In genomic region chr6:35670453-35670852, GRCh38 we compare ENCODE assay signal across 9 cellular contexts. TPM values are rescaled to one million over a fixed set of nuclear protein-coding genes. Genes with fewer than 3 reads are reported as not detected.
DNase-seq lines count a peak whose midpoint lies in the region; ATAC-seq and TF ChIP-seq lines count a peak whose summit lies in the region.
"Not testable (repeated sequence)": the region's sequence is repeated elsewhere in the genome, so short reads cannot be mapped to it uniquely, and the experiment has no call there.
"Had no signal": no experiment of that assay in that cellular context is flagged by ENCODE, and none has a peak within 500 bp of the region (broad histone marks: within the 10 kb centered on the region; RNA-seq: fewer than 3 reads in every experiment).

No MANE protein-coding gene starts in this region.

- not testable (repeated sequence) for H3K9me3 Mint-ChIP-seq in CD8-positive, alpha-beta memory T cell; activated CD4-positive, alpha-beta T cell treated with anti-CD3 and anti-CD28 coated beads, Interleukin-2, amount 10 ng/mL, durations not matched to agents 7 days and 5 days; activated T-helper 17 cell treated with anti-CD3 and anti-CD28 coated beads, Interleukin-2, amount 50 U/mL, for 72 hours; activated naive CD8-positive, alpha-beta T cell treated with anti-CD3 and anti-CD28 coated beads, Interleukin-2, amount 10 ng/mL, durations not matched to agents 7 days and 5 days; stimulated activated naive CD8-positive, alpha-beta T cell treated with anti-CD3 and anti-CD28 coated beads, Interleukin-15, Interleukin-2, amounts not matched to agents 100 ng/mL and 50 ng/mL, for 24 hours

- not testable (repeated sequence) for H3K36me3 Mint-ChIP-seq in CD8-positive, alpha-beta memory T cell; activated T-helper 17 cell treated with anti-CD3 and anti-CD28 coated beads, Interleukin-2, amount 50 U/mL, for 72 hours (ENCODE audit: low read depth); activated naive CD8-positive, alpha-beta T cell treated with anti-CD3 and anti-CD28 coated beads, Interleukin-2, amount 10 ng/mL, durations not matched to agents 7 days and 5 days; stimulated activated naive CD8-positive, alpha-beta T cell treated with anti-CD3 and anti-CD28 coated beads, Interleukin-15, Interleukin-2, amounts not matched to agents 100 ng/mL and 50 ng/mL, for 24 hours (ENCODE audit: low read depth)
- H3K36me3 Mint-ChIP-seq in activated CD4-positive, alpha-beta T cell treated with anti-CD3 and anti-CD28 coated beads, Interleukin-2, amount 10 ng/mL, durations not matched to agents 7 days and 5 days (ENCODE audit: low read depth): peaks cover 16% of the 10 kb centered on the region

- not testable (repeated sequence) for DNase-seq in CD8-positive, alpha-beta memory T cell; RWPE2 (ENCODE audit: low spot score); activated CD4-positive, alpha-beta T cell treated with anti-CD3 and anti-CD28 coated beads, Interleukin-2, amount 10 ng/mL, durations not matched to agents 7 days and 5 days; activated naive CD8-positive, alpha-beta T cell treated with anti-CD3 and anti-CD28 coated beads, Interleukin-2, amount 10 ng/mL, durations not matched to agents 7 days and 5 days; foreskin keratinocyte

- not testable (repeated sequence) for H3K27me3 Mint-ChIP-seq in CD8-positive, alpha-beta memory T cell; activated CD4-positive, alpha-beta T cell treated with anti-CD3 and anti-CD28 coated beads, Interleukin-2, amount 10 ng/mL, durations not matched to agents 7 days and 5 days; activated T-helper 17 cell treated with anti-CD3 and anti-CD28 coated beads, Interleukin-2, amount 50 U/mL, for 72 hours; activated naive CD8-positive, alpha-beta T cell treated with anti-CD3 and anti-CD28 coated beads, Interleukin-2, amount 10 ng/mL, durations not matched to agents 7 days and 5 days; stimulated activated naive CD8-positive, alpha-beta T cell treated with anti-CD3 and anti-CD28 coated beads, Interleukin-15, Interleukin-2, amounts not matched to agents 100 ng/mL and 50 ng/mL, for 24 hours

- peaks cover 11% of the 10 kb centered on the region; the same call in 1 of the 2 replicates for H3K36me3 ChIP-seq in ACC112 (ENCODE audit: insufficient read depth, low read length)
- not testable (repeated sequence) for H3K36me3 ChIP-seq in CD8-positive, alpha-beta memory T cell (ENCODE audit: insufficient read depth, low read length)
- peaks cover 86% of the 10 kb centered on the region for H3K36me3 ChIP-seq in RWPE2 (ENCODE audit: low read depth)

- H3K27ac ChIP-seq in ACC112 (ENCODE audit: low read depth, low read length) (peak overlapping the region; percentile 88), RWPE2 (ENCODE audit: poor library complexity, severe bottlenecking) (peak overlapping the region; percentile 81), foreskin keratinocyte (peak overlapping the region; percentile 61)
- not testable (repeated sequence) for H3K27ac ChIP-seq in CD8-positive, alpha-beta memory T cell (ENCODE audit: low read depth, low read length)

- not testable (repeated sequence) for H2AFZ ChIP-seq in ACC112 (ENCODE audit: low read length, unreplicated experiment)

- peak overlapping the region in 4 of 8 donors; percentile 26 to 63 (median 34) for H3K27ac Mint-ChIP-seq in CD8-positive, alpha-beta memory T cell
- peak overlapping the region; percentile 88 for H3K27ac Mint-ChIP-seq in activated CD4-positive, alpha-beta T cell treated with anti-CD3 and anti-CD28 coated beads, Interleukin-2, amount 10 ng/mL, durations not matched to agents 7 days and 5 days
- peak overlapping the region; percentile 96 for H3K27ac Mint-ChIP-seq in activated T-helper 17 cell treated with anti-CD3 and anti-CD28 coated beads, Interleukin-2, amount 50 U/mL, for 72 hours
- H3K27ac Mint-ChIP-seq in activated naive CD8-positive, alpha-beta T cell treated with anti-CD3 and anti-CD28 coated beads, Interleukin-2, amount 10 ng/mL, durations not matched to agents 7 days and 5 days: peak overlapping the region; percentile 79
- peak overlapping the region; percentile 94 for H3K27ac Mint-ChIP-seq in stimulated activated naive CD8-positive, alpha-beta T cell treated with anti-CD3 and anti-CD28 coated beads, Interleukin-15, Interleukin-2, amounts not matched to agents 100 ng/mL and 50 ng/mL, for 24 hours

- not testable (repeated sequence) for ATAC-seq in RWPE2 (ENCODE audit: low read depth); activated T-helper 17 cell treated with anti-CD3 and anti-CD28 coated beads, Interleukin-2, amount 50 U/mL, for 72 hours (replicated peaks); activated naive CD8-positive, alpha-beta T cell treated with anti-CD3 and anti-CD28 coated beads, Interleukin-2, amount 10 ng/mL, durations not matched to agents 7 days and 5 days (ENCODE audit: low read depth); foreskin keratinocyte

- not testable (repeated sequence) for H3K4me3 ChIP-seq in ACC112 (ENCODE audit: low read depth, low read length); CD8-positive, alpha-beta memory T cell (ENCODE audit: low read length); RWPE2 (ENCODE audit: severe bottlenecking)

- TF ChIP-seq CTCF in RWPE2 (IDR thresholded peaks at IDR 0.05; ENCODE audit: poor library complexity, severe bottlenecking); foreskin keratinocyte (conservative IDR thresholded peaks at IDR 0.05): not testable (repeated sequence)

- H3K9me3 ChIP-seq in CD8-positive, alpha-beta memory T cell (ENCODE audit: low read length); RWPE2 (ENCODE audit: severe bottlenecking): not testable (repeated sequence)

- H3K27me3 ChIP-seq in ACC112 (ENCODE audit: insufficient read depth, low read length); CD8-positive, alpha-beta memory T cell (ENCODE audit: insufficient read depth, low read length, poor library complexity, severe bottlenecking); RWPE2 (ENCODE audit: insufficient read depth, poor library complexity, severe bottlenecking); foreskin keratinocyte: not testable (repeated sequence)

- H3K4me1 ChIP-seq in ACC112 (ENCODE audit: control insufficient read depth, insufficient read depth, low read length, unreplicated experiment) (peaks cover 54% of the 10 kb centered on the region), RWPE2 (ENCODE audit: insufficient read depth, poor library complexity, severe bottlenecking) (peaks cover 63% of the 10 kb centered on the region), foreskin keratinocyte (peaks cover 27% of the 10 kb centered on the region)
- peaks cover 73% of the 10 kb centered on the region for H3K4me1 ChIP-seq in CD8-positive, alpha-beta memory T cell (ENCODE audit: insufficient read depth, low read length)

- CTCF ChIA-PET in CD8-positive, alpha-beta memory T cell (lab: Charles Lee): interaction anchor here (1.6 kb wide), 1 partner anchor 62 kb away, joined by 7 read pairs; no protein-coding TSS in a partner anchor
- CTCF ChIA-PET in activated CD4-positive, alpha-beta T cell treated with anti-CD3 and anti-CD28 coated beads, Interleukin-2, amount 10 ng/mL, durations not matched to agents 7 days and 5 days (lab: Charles Lee): interaction anchor here (1.0 to 2.1 kb wide), 4 partner anchors 9 to 66 kb away, joined by 3 to 8 read pairs (median 4); partner anchors contain the start of gene ARMC12

- H3K4me1 Mint-ChIP-seq in CD8-positive, alpha-beta memory T cell: peaks cover 49 to 80% (median 80%) of the 10 kb centered on the region in 3 donors
- peaks cover 61% of the 10 kb centered on the region for H3K4me1 Mint-ChIP-seq in activated CD4-positive, alpha-beta T cell treated with anti-CD3 and anti-CD28 coated beads, Interleukin-2, amount 10 ng/mL, durations not matched to agents 7 days and 5 days
- H3K4me1 Mint-ChIP-seq in activated T-helper 17 cell treated with anti-CD3 and anti-CD28 coated beads, Interleukin-2, amount 50 U/mL, for 72 hours: peaks cover 16% of the 10 kb centered on the region
- H3K4me1 Mint-ChIP-seq in activated naive CD8-positive, alpha-beta T cell treated with anti-CD3 and anti-CD28 coated beads, Interleukin-2, amount 10 ng/mL, durations not matched to agents 7 days and 5 days: peaks cover 30% of the 10 kb centered on the region
- peaks cover 79% of the 10 kb centered on the region for H3K4me1 Mint-ChIP-seq in stimulated activated naive CD8-positive, alpha-beta T cell treated with anti-CD3 and anti-CD28 coated beads, Interleukin-15, Interleukin-2, amounts not matched to agents 100 ng/mL and 50 ng/mL, for 24 hours (ENCODE audit: low read depth)

- peaks cover 97% of the 10 kb centered on the region for H3K79me2 ChIP-seq in ACC112 (ENCODE audit: control insufficient read depth, insufficient read depth, low read length, unreplicated experiment)

- H3K4me3 Mint-ChIP-seq in CD8-positive, alpha-beta memory T cell: peak overlapping the region in 4 of 7 donors; percentile 13 to 68 (median 30)
- H3K4me3 Mint-ChIP-seq in activated CD4-positive, alpha-beta T cell treated with anti-CD3 and anti-CD28 coated beads, Interleukin-2, amount 10 ng/mL, durations not matched to agents 7 days and 5 days; stimulated activated naive CD8-positive, alpha-beta T cell treated with anti-CD3 and anti-CD28 coated beads, Interleukin-15, Interleukin-2, amounts not matched to agents 100 ng/mL and 50 ng/mL, for 24 hours: not testable (repeated sequence)
- peak overlapping the region; percentile 83 for H3K4me3 Mint-ChIP-seq in activated T-helper 17 cell treated with anti-CD3 and anti-CD28 coated beads, Interleukin-2, amount 50 U/mL, for 72 hours
- H3K4me3 Mint-ChIP-seq in activated naive CD8-positive, alpha-beta T cell treated with anti-CD3 and anti-CD28 coated beads, Interleukin-2, amount 10 ng/mL, durations not matched to agents 7 days and 5 days: peak overlapping the region; percentile 35

- POLR2A ChIA-PET in CD8-positive, alpha-beta memory T cell (lab: Charles Lee): interaction anchor here (2.3 kb wide), 1 partner anchor 17 kb away, joined by 7 read pairs; no protein-coding TSS in a partner anchor
- POLR2A ChIA-PET in activated CD4-positive, alpha-beta T cell treated with anti-CD3 and anti-CD28 coated beads, Interleukin-2, amount 10 ng/mL, durations not matched to agents 7 days and 5 days (lab: Charles Lee): not testable (repeated sequence)
- POLR2A ChIA-PET in activated naive CD8-positive, alpha-beta T cell treated with anti-CD3 and anti-CD28 coated beads, Interleukin-2, amount 10 ng/mL, durations not matched to agents 7 days and 5 days (lab: Charles Lee): interaction anchor here (1.0 to 2.7 kb wide), 4 partner anchors 10 to 69 kb away, joined by 3 to 19 read pairs (median 6); no protein-coding TSS in a partner anchor

RNA-seq across cellular contexts. Expression of gene FKBP5, which starts 18.3 kb away (rescaled TPM):
- total RNA-seq in CD8-positive, alpha-beta memory T cell: 10 to 100 TPM; 55.7 to 58.8 TPM
- 192 TPM for polyA plus RNA-seq in CD8-positive, alpha-beta memory T cell
- 100 to 1,000 TPM in 1 of 2 experiments, 10 to 100 TPM in 1; 94.2 to 100 TPM for total RNA-seq in activated CD4-positive, alpha-beta T cell treated with anti-CD3 and anti-CD28 coated beads, Interleukin-2, amount 10 ng/mL, durations not matched to agents 7 days and 5 days
- total RNA-seq in activated T-helper 17 cell treated with anti-CD3 and anti-CD28 coated beads, Interleukin-2, amount 50 U/mL, for 72 hours: 100 to 1,000 TPM in 1 of 2 donors, 10 to 100 TPM in 1; 39.9 to 101 TPM
- total RNA-seq in activated naive CD8-positive, alpha-beta T cell treated with anti-CD3 and anti-CD28 coated beads, Interleukin-2, amount 10 ng/mL, durations not matched to agents 7 days and 5 days: 10 to 100 TPM; 78.6 to 79.8 TPM
- 42.2 and 59.4 TPM in 2 replicates for total RNA-seq in foreskin keratinocyte
- polyA plus RNA-seq in foreskin keratinocyte: 28.1 and 41.8 TPM in 2 replicates
- total RNA-seq: SJCRH30 had no signal
